In the genomic region with DNA sequence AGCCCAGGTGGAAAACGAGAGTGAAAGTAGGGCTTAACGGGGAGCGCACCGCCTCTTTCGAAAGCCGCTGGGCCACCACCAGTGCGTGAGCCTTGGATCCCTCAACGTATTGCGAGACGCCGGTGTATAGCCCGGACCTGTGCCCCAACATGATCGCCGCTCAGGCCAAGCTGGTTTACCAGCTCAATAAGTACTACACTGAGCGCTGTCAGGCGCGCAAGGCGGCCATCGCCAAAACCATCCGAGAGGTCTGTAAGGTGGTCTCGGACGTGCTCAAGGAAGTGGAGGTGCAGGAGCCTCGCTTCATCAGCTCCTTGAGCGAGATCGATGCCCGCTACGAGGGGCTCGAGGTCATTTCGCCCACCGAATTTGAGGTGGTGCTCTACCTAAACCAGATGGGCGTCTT, we compare ENCODE assay signal across 12 cellular contexts. TPM values are rescaled to one million over a fixed set of nuclear protein-coding genes. Genes with fewer than 3 reads are reported as not detected.
DNase-seq lines count a peak whose midpoint lies in the region; ATAC-seq and TF ChIP-seq lines count a peak whose summit lies in the region.
"Had no signal": no experiment of that assay in that cellular context is flagged by ENCODE, and none has a peak within 500 bp of the region (broad histone marks: within the 10 kb centered on the region; RNA-seq: fewer than 3 reads in every experiment).

No MANE protein-coding gene starts in this region.

- TF ChIP-seq CTCF in GM23338 (conservative IDR thresholded peaks at IDR 0.05; ENCODE audit: low read depth in 2 of 2), result no peak
- no peak for TF ChIP-seq CTCF in coronary artery (IDR thresholded peaks at IDR 0.05)
- TF ChIP-seq CTCF in thyroid gland (IDR thresholded peaks at IDR 0.05), result no peak

- H3K36me3 Mint-ChIP-seq in GM23338 (ENCODE audit: low read depth), result no peaks in the 10 kb centered on the region

- H3K36me3 ChIP-seq in GM23338 (ENCODE audit: insufficient read depth) (no peaks in the 10 kb centered on the region), iPS-20b (ENCODE audit: insufficient read depth, low read depth, low read length) (no peaks in the 10 kb centered on the region), thyroid gland (no peaks in the 10 kb centered on the region)

- no peaks in the 10 kb centered on the region for H3K79me2 ChIP-seq in GM23338 (replicated peaks; ENCODE audit: insufficient read depth)

- peak overlapping the region; percentile 87 for H3K4me3 Mint-ChIP-seq in GM23338
- H3K4me3 Mint-ChIP-seq: CD4-positive, alpha-beta T cell had no signal

- no peaks in the 10 kb centered on the region for H3K9me3 Mint-ChIP-seq in GM23338
- H3K9me3 Mint-ChIP-seq: CD4-positive, alpha-beta T cell had no signal

- H3K4me1 ChIP-seq in GM23338 (ENCODE audit: insufficient read depth) (peaks cover 46% of the 10 kb centered on the region), iPS-20b (ENCODE audit: insufficient read depth, low read length) (peaks cover 22% of the 10 kb centered on the region; the same call in 1 of the 2 replicates), thyroid gland (no peaks in the 10 kb centered on the region)

- H3F3A ChIP-seq in GM23338 (replicated peaks; ENCODE audit: low read depth), result no peaks in the 10 kb centered on the region

- DNase-seq in GM23338 (ENCODE audit: low spot score), result peak; percentile 69
- DNase-seq in coronary artery (ENCODE audit: low spot score), result no peak
- DNase-seq in sciatic nerve (ENCODE audit: low spot score), result peak; percentile 51
- DNase-seq in thyroid gland, result no peak
- no peak for DNase-seq in activated CD4-positive, alpha-beta T cell treated with anti-CD3 and anti-CD28 coated beads, Interleukin-2, amount 50 U/mL, for 1 hour
- no peak for DNase-seq in NCI-H1092 (lab: John Stamatoyannopoulos, UW)
- no peak for DNase-seq in COLO829 (ENCODE audit: low spot score)
- DNase-seq: amniotic stem cell; CD4-positive, alpha-beta T cell; NCI-H187 treated with DMSO at 0.1 percent for 48 hours had no signal

- peaks cover 24% of the 10 kb centered on the region for H4K20me1 ChIP-seq in GM23338 (replicated peaks; ENCODE audit: insufficient read depth)

- H3K9me3 ChIP-seq in iPS-20b (ENCODE audit: insufficient read depth, low read depth, low read length) (no peaks in the 10 kb centered on the region), thyroid gland (no peaks in the 10 kb centered on the region)

- intact Hi-C loops in sciatic nerve (cut with DNase I) (no loop called here), thyroid gland (cut with DNase I) (no loop called here)

- H3K4me1 Mint-ChIP-seq in GM23338, result peaks cover 52% of the 10 kb centered on the region

- WGBS in thyroid gland, 2 donors, result 54 to 81% methylated on average over 30 to 31 of the region's 31 CpGs

- H3K27me3 ChIP-seq in GM23338 (ENCODE audit: insufficient read depth) (peaks cover 90% of the 10 kb centered on the region), iPS-20b (ENCODE audit: insufficient read depth, low read length) (peaks cover 84% of the 10 kb centered on the region), thyroid gland (no peaks in the 10 kb centered on the region)

- H3K4me2 ChIP-seq in GM23338, result peak overlapping the region; percentile 92

- TF ChIP-seq POLR2A in thyroid gland (IDR thresholded peaks at IDR 0.05), result no peak

- no peak overlapping the region for H3K9ac ChIP-seq in iPS-20b (ENCODE audit: low read depth, low read length)

- no peak overlapping the region for H3K27ac ChIP-seq in GM23338 (ENCODE audit: low read depth)
- peak overlapping the region; percentile 36 to 37 for H3K27ac ChIP-seq in coronary artery
- H3K27ac ChIP-seq in iPS-20b (ENCODE audit: low read length), result no peak overlapping the region
- H3K27ac ChIP-seq in thyroid gland, result peak overlapping the region in 1 of 3 donors; percentile 55

- H3K4me3 ChIP-seq in GM23338, result peak overlapping the region; percentile 65
- H3K4me3 ChIP-seq in coronary artery, result peak overlapping the region; percentile 66
- peak overlapping the region; percentile 72 for H3K4me3 ChIP-seq in iPS-20b (ENCODE audit: low read length)
- peak overlapping the region in 1 of 3 donors; percentile 5 for H3K4me3 ChIP-seq in thyroid gland (replicated peaks in 1 of 3)
- H3K4me3 ChIP-seq: GM12878 had no signal

- no peak overlapping the region for H2AFZ ChIP-seq in GM23338

- H3K9me2 ChIP-seq in GM23338 (ENCODE audit: insufficient read depth), result no peaks in the 10 kb centered on the region

- no peak overlapping the region for H3K27ac Mint-ChIP-seq in GM23338
- H3K27ac Mint-ChIP-seq: CD4-positive, alpha-beta T cell had no signal

- H3K27me3 Mint-ChIP-seq in GM23338 (ENCODE audit: insufficient read depth, low read depth, poor library complexity), result peaks cover 66% of the 10 kb centered on the region
- H3K27me3 Mint-ChIP-seq: CD4-positive, alpha-beta T cell had no signal

- ATAC-seq in GM23338, result peak; percentile 43
- no peak for ATAC-seq in sciatic nerve
- ATAC-seq: GM12878 had no signal

TF ChIP-seq in GM23338, 12 proteins besides CTCF, POLR2A, EP300 and RAD21:
- no peak for TF ChIP-seq EZH2 (IDR thresholded peaks at IDR 0.05; ENCODE audit: low read depth, unreplicated experiment)
- no peak for TF ChIP-seq CREB1 (CRISPR knock-in tag; IDR thresholded peaks at IDR 0.05; ENCODE audit: low read depth)

RNA-seq across cellular contexts. Expression of a gene that starts 0.9 kb away (rescaled TPM):
- total RNA-seq in GM23338 (2014; rRNA removed; shearing (Covaris generic)), result not detected in 2 replicates
- polyA plus RNA-seq in GM23338 (2016; fragmentation: Nextera tagmentation; extraction: Ambion mirVana), result 0.39 and 0.42 TPM in 2 replicates
- total RNA-seq in sciatic nerve (0.13 TPM), thyroid gland (10 to 100 TPM in 1 of 4 donors, 1 to 10 TPM in 3; 3.2 to 20.4 (median 7.3) TPM)
- total RNA-seq: CD4-positive, alpha-beta T cell; GM12878 had no signal

Comparison
In these comparisons a context has a peak if more than half of its experiments do, and no peak if none do; other contexts are left out.
1. DNase-seq: peak in GM23338 (single experiment) and sciatic nerve (single experiment); none in coronary artery (single experiment), thyroid gland (0 of 2), activated CD4-positive, alpha-beta T cell treated with anti-CD3 and anti-CD28 coated beads, Interleukin-2, amount 50 U/mL, for 1 hour (single experiment), NCI-H1092 (single experiment) and COLO829 (single experiment).
2. H3K27ac ChIP-seq: peak in coronary artery (2 of 2); none in GM23338 (single experiment) and iPS-20b (single experiment).